In the genomic region with DNA sequence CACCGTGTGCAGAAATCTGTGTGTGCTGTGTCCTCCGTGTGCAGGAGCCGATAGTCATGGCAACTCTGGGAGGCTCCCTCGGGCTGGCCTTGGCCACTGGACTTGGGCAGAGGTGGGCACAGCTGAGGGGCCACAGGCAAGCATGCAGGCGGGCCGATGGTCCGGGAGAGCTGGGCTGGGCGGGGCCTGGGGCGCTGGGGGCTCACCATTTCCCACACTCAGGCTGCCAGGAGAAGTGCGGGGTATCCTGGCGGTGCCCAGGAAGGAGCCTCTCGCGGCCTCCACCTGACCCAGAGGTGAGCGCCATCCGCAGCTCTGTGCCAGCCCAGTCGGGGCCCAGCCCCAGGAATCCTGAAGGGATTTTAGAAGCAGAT, we compare ENCODE assay signal across 16 cellular contexts. TPM values are rescaled to one million over a fixed set of nuclear protein-coding genes. Genes with fewer than 3 reads are reported as not detected.
DNase-seq lines count a peak whose midpoint lies in the region; ATAC-seq and TF ChIP-seq lines count a peak whose summit lies in the region.
"Had no signal": no experiment of that assay in that cellular context is flagged by ENCODE, and none has a peak within 500 bp of the region (broad histone marks: within the 10 kb centered on the region; RNA-seq: fewer than 3 reads in every experiment).

No MANE protein-coding gene starts in this region.

- H3K4me2 ChIP-seq in BLaER1 treated with 17β-estradiol and CSF1 and Interleukin-3, amounts not matched to agents 10 nM and 100 nM: peak overlapping the region in 10 of 11 experiments; percentile 72 to 99 (median 90); a peak in 17 of 22 replicates
- H3K4me2 ChIP-seq in hepatocyte: peak overlapping the region; percentile 65

- peaks cover 0 to 30% (median 0%) of the 10 kb centered on the region in 11 experiments; a peak in 4 of 22 replicates for H3K27me3 ChIP-seq in BLaER1 treated with 17β-estradiol and CSF1 and Interleukin-3, amounts not matched to agents 10 nM and 100 nM
- no peaks in the 10 kb centered on the region for H3K27me3 ChIP-seq in hepatocyte
- peaks cover 3% of the 10 kb centered on the region; the same call in 1 of the 2 replicates for H3K27me3 ChIP-seq in BE2C

- H3K79me2 ChIP-seq in hepatocyte: peaks cover 50% of the 10 kb centered on the region

- H3K36me3 ChIP-seq in BLaER1 treated with 17β-estradiol and CSF1 and Interleukin-3, amounts not matched to agents 10 nM and 100 nM: peaks cover 0 to 21% (median 0%) of the 10 kb centered on the region in 11 experiments; a peak in 7 of 22 replicates
- peaks cover 6% of the 10 kb centered on the region; the same call in 1 of the 2 replicates for H3K36me3 ChIP-seq in SK-N-MC (ENCODE audit: insufficient read depth, low read length)
- no peaks in the 10 kb centered on the region for H3K36me3 ChIP-seq in hepatocyte (replicated peaks; ENCODE audit: insufficient read depth, low read depth)
- no peaks in the 10 kb centered on the region for H3K36me3 ChIP-seq in BE2C

- peaks cover 24 to 99% (median 84%) of the 10 kb centered on the region in 11 experiments; a peak in 20 of 22 replicates for H4K20me1 ChIP-seq in BLaER1 treated with 17β-estradiol and CSF1 and Interleukin-3, amounts not matched to agents 10 nM and 100 nM
- H4K20me1 ChIP-seq in hepatocyte (ENCODE audit: insufficient read depth, poor library complexity, severe bottlenecking): no peaks in the 10 kb centered on the region

- TF ChIP-seq CTCF in hepatocyte (IDR thresholded peaks at IDR 0.05; ENCODE audit: poor library complexity): no peak
- TF ChIP-seq CTCF in BE2C (IDR thresholded peaks at IDR 0.05; ENCODE audit: low read depth, low read length): no peak

- no peak overlapping the region for H3K4me3 ChIP-seq in BLaER1 treated with 17β-estradiol and CSF1 and Interleukin-3, amounts not matched to agents 10 nM and 100 nM
- H3K4me3 ChIP-seq in SK-N-MC (no peak overlapping the region), hepatocyte (no peak overlapping the region), skin epidermis (peak overlapping the region in 1 of 7 experiments; percentile 12), BE2C (ENCODE audit: low read depth, low read length) (no peak overlapping the region)

- peaks cover 0 to 24% (median 8%) of the 10 kb centered on the region in 11 experiments; a peak in 9 of 22 replicates for H3K9me3 ChIP-seq in BLaER1 treated with 17β-estradiol and CSF1 and Interleukin-3, amounts not matched to agents 10 nM and 100 nM (replicated peaks in 1 of 11)
- H3K9me3 ChIP-seq in SK-N-MC (ENCODE audit: low read depth, low read length): no peaks in the 10 kb centered on the region
- no peaks in the 10 kb centered on the region for H3K9me3 ChIP-seq in hepatocyte (ENCODE audit: low read depth)
- H3K9me3 ChIP-seq in BE2C: no peaks in the 10 kb centered on the region

- no peaks in the 10 kb centered on the region for H3K9me2 ChIP-seq in hepatocyte (replicated peaks; ENCODE audit: insufficient read depth)

- WGBS in hepatocyte (ENCODE audit: low lambda C conversion rate, missing lambda C conversion rate): 79% methylated on average over 10 of the region's 16 CpGs

- no peak for ATAC-seq in HG03521 (IDR thresholded peaks at IDR 0.05; ENCODE audit: unreplicated experiment)

- no peak overlapping the region for H2AFZ ChIP-seq in hepatocyte

- no peak overlapping the region; a peak in 1 of 22 replicates for H3K9ac ChIP-seq in BLaER1 treated with 17β-estradiol and CSF1 and Interleukin-3, amounts not matched to agents 10 nM and 100 nM
- H3K9ac ChIP-seq in SK-N-MC (ENCODE audit: insufficient read length): no peak overlapping the region

- H3K27ac ChIP-seq in BLaER1 treated with 17β-estradiol and CSF1 and Interleukin-3, amounts not matched to agents 10 nM and 100 nM: peak overlapping the region in 1 of 11 experiments; percentile 60; a peak in 4 of 22 replicates
- H3K27ac ChIP-seq in SK-N-MC: peak overlapping the region; percentile 79
- H3K27ac ChIP-seq in hepatocyte: peak overlapping the region; percentile 80
- H3K27ac ChIP-seq in skin epidermis: peak overlapping the region in 20 of 21 experiments; percentile 35 to 98 (median 88)

- peaks cover 72 to 83% (median 78%) of the 10 kb centered on the region in 10 experiments for H3K4me1 ChIP-seq in BLaER1 treated with 17β-estradiol and CSF1 and Interleukin-3, amounts not matched to agents 10 nM and 100 nM
- H3K4me1 ChIP-seq in hepatocyte (ENCODE audit: insufficient read depth): peaks cover 29% of the 10 kb centered on the region
- peaks cover 50% of the 10 kb centered on the region for H3K4me1 ChIP-seq in BE2C

- DNase-seq in SK-N-MC (ENCODE audit: low read depth, low spot score) (no peak), hepatocyte (ENCODE audit: low spot score) (no peak), NCI-H128 (lab: John Stamatoyannopoulos, UW; ENCODE audit: unreplicated experiment) (no peak), BE2C (no peak), pons (ENCODE audit: low spot score) (no peak)
- DNase-seq: activated CD4-positive, alpha-beta T cell treated with anti-CD3 and anti-CD28 coated beads, Interleukin-2, amount 10 ng/mL, durations not matched to agents 7 days and 5 days; activated T-cell treated with anti-CD3 and anti-CD28 coated beads, Interleukin-2, amount 50 U/mL, for 48 hours; cortex of kidney; DMS79 treated with DMSO at 0.1 percent for 48 hours; naive B cell; NCI-H1436; T-helper 9 cell had no signal

RNA-seq across cellular contexts. Expression of a gene that starts 28.4 kb away (rescaled TPM):
- 6.6 and 8.6 TPM in 2 replicates for total RNA-seq in hepatocyte
- polyA plus RNA-seq in hepatocyte: 6.4 and 7.9 TPM in 2 replicates
- 23.2 TPM for polyA plus RNA-seq in BE2C (2012; ENCODE audit: insufficient read depth, insufficient read length, low read depth)
- total RNA-seq: activated CD4-positive, alpha-beta T cell treated with anti-CD3 and anti-CD28 coated beads, Interleukin-2, amount 10 ng/mL, durations not matched to agents 7 days and 5 days had no signal
- polyA plus RNA-seq: IgD-negative memory B cell had no signal
